Comparison of ENCODE assay signal across 1 cellular context in the genomic region with DNA sequence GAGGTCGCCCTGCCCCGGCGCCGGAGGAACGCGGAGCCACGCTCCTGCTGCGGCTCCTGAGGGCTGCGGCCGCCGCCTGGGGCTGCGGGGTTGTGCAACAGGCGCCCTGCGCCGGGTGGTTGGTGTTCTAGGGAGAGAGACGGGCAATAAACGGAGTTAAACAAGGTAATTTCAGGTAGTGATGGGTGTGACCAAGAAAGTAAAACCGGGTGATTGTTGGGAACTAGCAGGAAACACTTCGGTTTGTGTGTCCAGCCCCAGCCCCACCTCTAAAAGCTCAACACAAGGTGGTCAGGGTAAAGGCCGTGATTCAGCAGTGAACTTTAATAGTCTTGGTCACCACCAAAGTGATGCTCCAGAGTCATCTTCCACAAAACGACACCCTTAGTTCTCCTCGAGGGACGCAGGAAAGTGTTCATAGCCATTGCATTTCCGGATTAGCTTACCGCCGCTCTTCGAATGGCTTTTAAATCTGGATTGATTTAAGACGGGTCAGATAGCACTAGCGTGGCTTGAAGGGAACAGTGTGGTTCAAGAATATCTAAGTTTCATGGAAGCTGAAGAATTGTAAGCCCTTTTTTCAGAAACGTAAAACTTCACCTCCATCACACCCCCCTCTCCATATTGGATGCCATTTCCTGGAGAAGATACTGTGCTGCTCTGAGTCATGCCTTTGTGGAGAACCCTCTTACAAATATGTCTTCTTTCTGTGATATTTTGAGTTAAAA.
A peak's percentile ranks its signal among the peaks of the same experiment; 100 is the strongest.
TF ChIP-seq lines count a peak whose summit lies in the region.

No MANE protein-coding gene starts in this region.

TF ChIP-seq in GM12878, 131 proteins besides CTCF, POLR2A, EP300 and RAD21 (continued from another document):
- peak in 1 of 2 experiments; percentile 47; a peak in 1 of 4 replicates for TF ChIP-seq CEBPB (IDR thresholded peaks at IDR 0.05; ENCODE audit: borderline replicate concordance in 1 of 2, low read depth in 2 of 2, low read length in 2 of 2)
- no peak for TF ChIP-seq EGR1 (IDR thresholded peaks at IDR 0.05; ENCODE audit: borderline replicate concordance in 1 of 2, low read depth in 2 of 2, low read length in 2 of 2)
- no peak for TF ChIP-seq PRDM15 (CRISPR knock-in tag; IDR thresholded peaks at IDR 0.05)
